ENCODE assay signal across 28 cellular contexts in genomic region chrX:2926664-2927275, GRCh38. TPM values are rescaled to one million over a fixed set of nuclear protein-coding genes. Genes with fewer than 3 reads are reported as not detected.
DNase-seq lines count a peak whose midpoint lies in the region; ATAC-seq, FAIRE-seq and TF ChIP-seq lines count a peak whose summit lies in the region.
"Had no signal": no experiment of that assay in that cellular context is flagged by ENCODE, and none has a peak within 500 bp of the region (broad histone marks: within the 10 kb centered on the region; RNA-seq: fewer than 3 reads in every experiment).

No MANE protein-coding gene starts in this region.

- no peak overlapping the region for H3K4me2 ChIP-seq in K562 (ENCODE audit: insufficient read depth, low read length)
- H3K4me2 ChIP-seq: KMS-11 had no signal

- TF ChIP-seq RAD21 in K562 (CRISPR knock-in tag; conservative IDR thresholded peaks at IDR 0.05 in 1 of 2, IDR thresholded peaks at IDR 0.05 in 1 of 2): no peak

- no peak overlapping the region for H3K27ac ChIP-seq in K562 (ENCODE audit: extremely low read depth, low read depth, low read length)
- H3K27ac ChIP-seq in urinary bladder (ENCODE audit: low read depth): peak overlapping the region; percentile 16
- H3K27ac ChIP-seq: gastrocnemius medialis, KMS-11 had no signal

- H2AFZ ChIP-seq in K562 (ENCODE audit: low read depth, low read length): no peak overlapping the region

- no peaks in the 10 kb centered on the region for H3K27me3 ChIP-seq in K562 (ENCODE audit: control insufficient read depth in 2 of 2, insufficient read depth in 2 of 2, low read length in 2 of 2)
- H3K27me3 ChIP-seq: BLaER1 treated with 17β-estradiol and CSF1 and Interleukin-3, amounts not matched to agents 10 nM and 100 nM had no signal

- H3K9me3 Mint-ChIP-seq in natural killer cell (no peaks in the 10 kb centered on the region), mesothelial cell of epicardium (peaks cover 6% of the 10 kb centered on the region)
- no peaks in the 10 kb centered on the region for H3K9me3 Mint-ChIP-seq in natural killer cell treated with Interleukin-12 subunit alpha and Interleukin-12 subunit beta and Interleukin-15 and Interleukin-18, amount 100 ng/mL, for 72 hours
- H3K9me3 Mint-ChIP-seq: HFFc6 had no signal

- H3K36me3 Mint-ChIP-seq in natural killer cell (no peaks in the 10 kb centered on the region), mesothelial cell of epicardium (peaks cover 26% of the 10 kb centered on the region)
- peaks cover 4% of the 10 kb centered on the region for H3K36me3 Mint-ChIP-seq in natural killer cell treated with Interleukin-12 subunit alpha and Interleukin-12 subunit beta and Interleukin-15 and Interleukin-18, amount 100 ng/mL, for 72 hours

- no peaks in the 10 kb centered on the region for H3K79me2 ChIP-seq in K562 (ENCODE audit: control insufficient read depth, insufficient read depth, low read length)

- H3K27me3 Mint-ChIP-seq in natural killer cell (ENCODE audit: low read depth in 2 of 2) (no peaks in the 10 kb centered on the region), mesothelial cell of epicardium (ENCODE audit: low read depth) (no peaks in the 10 kb centered on the region)
- H3K27me3 Mint-ChIP-seq in natural killer cell treated with Interleukin-12 subunit alpha and Interleukin-12 subunit beta and Interleukin-15 and Interleukin-18, amount 100 ng/mL, for 72 hours: peaks cover 0 to 2% of the 10 kb centered on the region in 2 donors

- 56% methylated on average over 4 of the region's 15 CpGs for WGBS in K562 (ENCODE audit: insufficient coverage, low coverage, missing lambda C conversion rate)
- 95% methylated on average over 15 of the region's 15 CpGs for WGBS in urinary bladder

- H3K4me3 ChIP-seq in K562 (no peak overlapping the region), urinary bladder (ENCODE audit: low read depth, low read length) (no peak overlapping the region)
- H3K4me3 ChIP-seq: gastrocnemius medialis had no signal

- BruUV-seq in K562 (replicated peaks; lab: Mats Ljungman, UMichigan): no TSS peak

- POLR2A ChIA-PET in K562 (lab: Yijun Ruan, JAX): no interaction called here

- intact Hi-C loops in natural killer cell (cut with micrococcal nuclease) (no loop called here), K562 (cut with micrococcal nuclease) (no loop called here), sciatic nerve (cut with DNase I) (no loop called here)

- TF ChIP-seq EP300 in K562 (IDR thresholded peaks at IDR 0.05; ENCODE audit: low read length): no peak

- TF ChIP-seq POLR2A in K562 (conservative IDR thresholded peaks at IDR 0.05): no peak

- H3K4me1 Mint-ChIP-seq in natural killer cell (peaks cover 0 to 6% of the 10 kb centered on the region in 2 donors), mesothelial cell of epicardium (peaks cover 33% of the 10 kb centered on the region)
- peaks cover 5 to 16% of the 10 kb centered on the region in 2 donors for H3K4me1 Mint-ChIP-seq in natural killer cell treated with Interleukin-12 subunit alpha and Interleukin-12 subunit beta and Interleukin-15 and Interleukin-18, amount 100 ng/mL, for 72 hours (ENCODE audit: low read depth in 2 of 2)

- H3K9ac ChIP-seq in K562 (ENCODE audit: insufficient read depth in 1 of 2, low read depth in 2 of 2, low read length in 2 of 2): no peak overlapping the region
- H3K9ac ChIP-seq: KMS-11 had no signal

- ATAC-seq in natural killer cell (no peak), K562 (no peak), sciatic nerve (no peak), HG02798 (IDR thresholded peaks at IDR 0.05; ENCODE audit: poor library complexity, unreplicated experiment) (no peak)
- no peak for ATAC-seq in natural killer cell treated with Interleukin-12 subunit alpha and Interleukin-12 subunit beta and Interleukin-15 and Interleukin-18, amount 100 ng/mL, for 72 hours
- ATAC-seq: gastrocnemius medialis, left ventricle myocardium superior, SK-N-SH treated with all-trans-retinoic acid at 6 μM for 48 hours had no signal

- CTCF ChIA-PET in K562 (lab: Yijun Ruan, JAX; ENCODE audit: low intra/inter-chr PET ratio): no interaction called here

- H3K4me3 Mint-ChIP-seq in natural killer cell (peak overlapping the region; percentile 61), mesothelial cell of epicardium (no peak overlapping the region)
- H3K4me3 Mint-ChIP-seq in natural killer cell treated with Interleukin-12 subunit alpha and Interleukin-12 subunit beta and Interleukin-15 and Interleukin-18, amount 100 ng/mL, for 72 hours: no peak overlapping the region

- DNase-seq in natural killer cell (no peak), K562 (ENCODE audit: extremely low read depth in 1 of 4, low spot score in 3 of 4) (no peak), mesothelial cell of epicardium (ENCODE audit: low spot score in 2 of 2, unreplicated experiment in 2 of 2) (no peak), sciatic nerve (ENCODE audit: low spot score) (no peak), GM03348 (ENCODE audit: low spot score) (no peak)
- no peak for DNase-seq in natural killer cell treated with Interleukin-12 subunit alpha and Interleukin-12 subunit beta and Interleukin-15 and Interleukin-18, amount 100 ng/mL, for 72 hours (ENCODE audit: low spot score)
- DNase-seq: activated CD4-positive, alpha-beta T cell treated with anti-CD3 and anti-CD28 coated beads, Interleukin-2, amount 50 U/mL, for 48 hours; activated effector memory CD4-positive, alpha-beta T cell treated with Interleukin-2 at 50 U/mL for 16 hours; cortex of kidney; DMS 273 treated with DMSO at 0.1 percent for 48 hours; gastrocnemius medialis; HFFc6; hippocampal formation; left ventricle myocardium superior; NCI-H1436 treated with DMSO at 0.1 percent for 48 hours; occipital lobe; spleen; stimulated activated CD4-positive, alpha-beta T cell treated with anti-CD3 and anti-CD28 coated beads, Interleukin-4, amount 100 ng/mL, for 24 hours; stimulated activated naive CD4-positive, alpha-beta T cell treated with Interleukin-2 at 50 U/mL for 16 hours had no signal

- no peaks in the 10 kb centered on the region for H3K9me3 ChIP-seq in K562 (replicated peaks; ENCODE audit: control insufficient read depth, insufficient read depth, low read depth, low read length)
- H3K9me3 ChIP-seq: gastrocnemius medialis, thoracic aorta had no signal

- no peaks in the 10 kb centered on the region for H3K9me1 ChIP-seq in K562 (ENCODE audit: control insufficient read depth, insufficient read depth, low read length)

- in situ Hi-C loops in K562 (cut with MboI): no loop called here

- H3K4me1 ChIP-seq in K562 (replicated peaks in 1 of 2; ENCODE audit: control insufficient read depth in 2 of 2, insufficient read depth in 2 of 2, low read length in 2 of 2): peaks cover 3 to 9% of the 10 kb centered on the region in 2 experiments; a peak in 4 of 5 replicates
- H3K4me1 ChIP-seq in urinary bladder (ENCODE audit: insufficient read depth): no peaks in the 10 kb centered on the region
- H3K4me1 ChIP-seq: gastrocnemius medialis had no signal

- FAIRE-seq in K562 (lab: Jason Lieb, UNC): no peak
- FAIRE-seq: bronchial epithelial cell, GM19239 had no signal

- TF ChIP-seq CTCF in natural killer cell (IDR thresholded peaks at IDR 0.05): no peak
- TF ChIP-seq CTCF in K562 (IDR thresholded peaks at IDR 0.05 in 2 of 3, conservative IDR thresholded peaks at IDR 0.05 in 1 of 3; ENCODE audit: insufficient read depth in 2 of 3, low read depth in 1 of 3, low read length in 3 of 3): no peak
- TF ChIP-seq CTCF in mesothelial cell of epicardium (IDR thresholded peaks at IDR 0.05; ENCODE audit: unreplicated experiment): no peak

- H4K20me1 ChIP-seq in K562 (replicated peaks; ENCODE audit: control insufficient read depth, insufficient read depth, low read length): no peaks in the 10 kb centered on the region
- H4K20me1 ChIP-seq: BLaER1 treated with 17β-estradiol and CSF1 and Interleukin-3, amounts not matched to agents 10 nM and 100 nM had no signal

- no peaks in the 10 kb centered on the region for H3K36me3 ChIP-seq in K562 (ENCODE audit: control insufficient read depth, insufficient read depth, low read length)
- H3K36me3 ChIP-seq in urinary bladder (ENCODE audit: insufficient read depth): peaks cover 3% of the 10 kb centered on the region
- H3K36me3 ChIP-seq: gastrocnemius medialis, thoracic aorta had no signal

- peak overlapping the region; percentile 59 to 72 for H3K27ac Mint-ChIP-seq in natural killer cell
- no peak overlapping the region for H3K27ac Mint-ChIP-seq in natural killer cell treated with Interleukin-12 subunit alpha and Interleukin-12 subunit beta and Interleukin-15 and Interleukin-18, amount 100 ng/mL, for 72 hours
- H3K27ac Mint-ChIP-seq in mesothelial cell of epicardium: peak overlapping the region; percentile 84
- H3K27ac Mint-ChIP-seq: HFFc6 had no signal

TF ChIP-seq in K562, 482 proteins besides CTCF, POLR2A, EP300 and RAD21 (continues in another document):
- no peak for TF ChIP-seq ZBED1 (IDR thresholded peaks at IDR 0.05)
- no peak for TF ChIP-seq GTF2F1 (IDR thresholded peaks at IDR 0.05; ENCODE audit: low read depth, low read length)

RNA-seq across cellular contexts. Expression of gene ARSD, which starts 2.4 kb away (rescaled TPM):
- 10 to 100 TPM in 2 of 3 donors, 1 to 10 TPM in 1; 9.7 to 21.6 (median 13.6) TPM for total RNA-seq in natural killer cell
- total RNA-seq in natural killer cell treated with Interleukin-12 subunit alpha and Interleukin-12 subunit beta and Interleukin-15 and Interleukin-18, amount 100 ng/mL, for 72 hours: 10 to 100 TPM in 1 of 2 donors, 1 to 10 TPM in 1; 4.0 to 17.0 TPM
- total RNA-seq in K562 (2011; cell fraction: chromatin; rRNA removed; ENCODE audit: low replicate concordance): 0.28 TPM in 1 of 2 replicates, not detected in the other
- not detected in 2 replicates for total RNA-seq in K562 (2011; cell fraction: nucleolus; rRNA removed)
- total RNA-seq in K562 (2011; cell fraction: nucleoplasm; rRNA removed): 0.07 and 0.31 TPM in 2 replicates
- total RNA-seq in K562 (2014; rRNA removed): 0.04 and 0.05 TPM in 2 replicates
- 0.07 and 0.29 TPM in 2 replicates for total RNA-seq in K562 (2014; rRNA removed; fragmentation: Illumina TruSeq; extraction: Trizol)
- 0.11 TPM in 2 replicates for total RNA-seq in K562 (2015; rRNA removed; fragmentation: Illumina TruSeq; extraction: Trizol)
- 0.13 and 0.16 TPM in 2 replicates for total RNA-seq in K562 (2021)
- polyA plus RNA-seq in K562 (2011; rRNA removed): 0.06 and 0.11 TPM in 2 replicates
- polyA plus RNA-seq in K562 (2011; cell fraction: cytosol; rRNA removed): 0.04 and 0.25 TPM in 2 replicates
- polyA plus RNA-seq in K562 (2011; cell fraction: nucleus; rRNA removed): 0.16 and 0.20 TPM in 2 replicates
- 0.21 and 0.89 TPM in 2 replicates for polyA plus RNA-seq in K562 (2012)
- 0.06 and 0.15 TPM in 2 replicates for polyA plus RNA-seq in K562 (2014; fragmentation: Illumina TruSeq; extraction: Trizol)
- under 1 TPM; 0.22 to 0.23 TPM for polyA plus RNA-seq in K562 (2014; fragmentation: Nextera tagmentation; extraction: Ambion mirVana)
- polyA plus RNA-seq in K562 (2014; rRNA removed): 1.3 TPM in 1 of 2 replicates, not detected in the other
- polyA minus RNA-seq in K562 (2011; rRNA and poly(A)+ RNA removed): 0.03 and 0.04 TPM in 2 replicates
- not detected in 2 replicates for polyA minus RNA-seq in K562 (2011; cell fraction: cytosol; rRNA and poly(A)+ RNA removed)
- 0.13 TPM in 1 of 2 replicates, not detected in the other for polyA minus RNA-seq in K562 (2011; cell fraction: nucleus; rRNA and poly(A)+ RNA removed)
- total RNA-seq in mesothelial cell of epicardium: 54.5 to 55.6 TPM (median 55.5 TPM) in 3 replicates
- total RNA-seq in urinary bladder: 35.4 TPM
- 12.4 TPM for polyA plus RNA-seq in urinary bladder
- 20.1 TPM for total RNA-seq in sciatic nerve
- total RNA-seq: OCI-LY7 had no signal

Comparison
In these comparisons a context has a peak if more than half of its experiments do, and no peak if none do; other contexts are left out.
1. H3K27ac Mint-ChIP-seq: peak in natural killer cell (2 of 2) and mesothelial cell of epicardium (single experiment); none in natural killer cell treated with Interleukin-12 subunit alpha and Interleukin-12 subunit beta and Interleukin-15 and Interleukin-18, amount 100 ng/mL, for 72 hours (0 of 2).